8 cellular contexts compared by ENCODE assay signal in the genomic region with DNA sequence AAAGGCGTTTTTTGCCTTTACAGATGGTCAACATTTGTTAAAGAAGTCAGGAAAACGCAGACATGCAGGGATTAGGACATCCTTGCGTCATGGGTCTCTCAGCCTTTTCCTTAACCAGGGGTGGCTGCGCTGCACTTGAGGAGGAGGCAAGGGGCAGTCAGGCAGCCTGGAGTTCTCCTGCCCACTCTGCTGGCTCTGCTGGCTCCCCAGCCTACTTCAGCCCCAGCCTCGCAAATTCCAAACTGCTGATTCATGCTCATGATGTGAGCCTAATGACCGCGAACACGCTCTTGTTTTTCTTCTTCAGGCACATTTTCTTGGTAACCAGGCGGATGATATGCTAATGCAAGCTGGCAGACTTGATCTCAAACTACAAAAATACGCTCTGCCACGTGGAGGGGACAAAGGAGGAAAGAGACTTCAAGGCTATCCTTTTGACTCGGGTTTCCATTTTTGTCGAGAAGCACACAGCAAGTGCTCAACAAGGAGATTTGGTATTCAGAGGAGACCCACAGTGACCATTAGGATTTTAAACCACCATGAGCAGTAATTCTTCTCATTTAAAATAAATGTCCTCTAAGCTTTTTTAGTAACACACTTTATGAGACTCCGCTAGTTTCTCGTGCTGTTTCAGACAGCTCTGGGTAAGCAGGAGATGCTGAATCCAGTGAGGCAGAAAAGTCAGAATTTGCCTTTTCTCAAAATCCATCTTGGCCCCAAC.
DNase-seq lines count a peak whose midpoint lies in the region; ATAC-seq and TF ChIP-seq lines count a peak whose summit lies in the region.

No MANE protein-coding gene starts in this region.

- peaks cover 19% of the 10 kb centered on the region for H3K4me1 Mint-ChIP-seq in activated CD4-positive, alpha-beta memory T cell treated with anti-CD3 and anti-CD28 coated beads, Interleukin-2, amount 10 ng/mL, durations not matched to agents 7 days and 5 days

- H3K36me3 Mint-ChIP-seq in activated CD4-positive, alpha-beta memory T cell treated with anti-CD3 and anti-CD28 coated beads, Interleukin-2, amount 10 ng/mL, durations not matched to agents 7 days and 5 days (ENCODE audit: low read depth), result no peaks in the 10 kb centered on the region

- no peak for TF ChIP-seq CTCF in AG09309 (IDR thresholded peaks at IDR 0.05; ENCODE audit: control insufficient read depth, insufficient read depth, low read depth, low read length, missing control alignments)

- CTCF ChIA-PET in activated CD4-positive, alpha-beta memory T cell treated with anti-CD3 and anti-CD28 coated beads, Interleukin-2, amount 10 ng/mL, durations not matched to agents 7 days and 5 days (lab: Charles Lee), result no interaction called here

- POLR2A ChIA-PET in activated CD4-positive, alpha-beta memory T cell treated with anti-CD3 and anti-CD28 coated beads, Interleukin-2, amount 10 ng/mL, durations not matched to agents 7 days and 5 days (lab: Charles Lee), result no interaction called here

- no peak for ATAC-seq in GM21515 (IDR thresholded peaks at IDR 0.05; ENCODE audit: unreplicated experiment)
- no peak for ATAC-seq in HG02981 (IDR thresholded peaks at IDR 0.05; ENCODE audit: unreplicated experiment)
- no peak for ATAC-seq in HG02588 (IDR thresholded peaks at IDR 0.05; ENCODE audit: unreplicated experiment)

- H3K4me3 ChIP-seq in AG09309 (ENCODE audit: control insufficient read depth, low read depth, low read length) (peak overlapping the region; percentile 23), HUES48 (ENCODE audit: low read depth, low read length) (peak overlapping the region; percentile 0; the same call in 1 of the 2 replicates)

- no peaks in the 10 kb centered on the region for H3K27me3 Mint-ChIP-seq in activated CD4-positive, alpha-beta memory T cell treated with anti-CD3 and anti-CD28 coated beads, Interleukin-2, amount 10 ng/mL, durations not matched to agents 7 days and 5 days

- DNase-seq in AG09309 (ENCODE audit: low read depth) (peak; percentile 98), glomerular endothelial cell (ENCODE audit: extremely low read depth, low read depth, low spot score) (peak; percentile 93), non-pigmented ciliary epithelial cell (ENCODE audit: low read depth) (peak; percentile 98)
- DNase-seq in activated CD4-positive, alpha-beta memory T cell treated with anti-CD3 and anti-CD28 coated beads, Interleukin-2, amount 10 ng/mL, durations not matched to agents 7 days and 5 days, result peak; percentile 17

- no peaks in the 10 kb centered on the region for H3K9me3 ChIP-seq in HUES48 (ENCODE audit: control insufficient read depth, insufficient read depth, low read length)

- peaks cover 23% of the 10 kb centered on the region for H3K4me1 ChIP-seq in HUES48 (ENCODE audit: control insufficient read depth, insufficient read depth, low read length)

- peak overlapping the region; percentile 21; the same call in 1 of the 2 replicates for H3K9ac ChIP-seq in HUES48 (ENCODE audit: low read depth, low read length)

- H3K9me3 Mint-ChIP-seq in activated CD4-positive, alpha-beta memory T cell treated with anti-CD3 and anti-CD28 coated beads, Interleukin-2, amount 10 ng/mL, durations not matched to agents 7 days and 5 days, result no peaks in the 10 kb centered on the region

- H3K27ac ChIP-seq in HUES48 (ENCODE audit: low read depth, low read length), result peak overlapping the region; percentile 70

- H3K27ac Mint-ChIP-seq in activated CD4-positive, alpha-beta memory T cell treated with anti-CD3 and anti-CD28 coated beads, Interleukin-2, amount 10 ng/mL, durations not matched to agents 7 days and 5 days, result no peak overlapping the region

- no peaks in the 10 kb centered on the region for H3K27me3 ChIP-seq in HUES48 (ENCODE audit: control insufficient read depth, insufficient read depth, low read length)

- H3K36me3 ChIP-seq in HUES48 (ENCODE audit: control insufficient read depth, insufficient read depth, low read length), result no peaks in the 10 kb centered on the region

- H3K4me3 Mint-ChIP-seq in activated CD4-positive, alpha-beta memory T cell treated with anti-CD3 and anti-CD28 coated beads, Interleukin-2, amount 10 ng/mL, durations not matched to agents 7 days and 5 days, result no peak overlapping the region

Comparison
In these comparisons a context has a peak if more than half of its experiments do, and no peak if none do; other contexts are left out.
1. DNase-seq: peak in every context shown above with its lines; median percentile 98 in AG09309; 98 in non-pigmented ciliary epithelial cell; 93 in glomerular endothelial cell; 17 in activated CD4-positive, alpha-beta memory T cell treated with anti-CD3 and anti-CD28 coated beads, Interleukin-2, amount 10 ng/mL, durations not matched to agents 7 days and 5 days.